Comparison of ENCODE assay signal across 9 cellular contexts in genomic region chr20:23049933-23050838, GRCh38. TPM values are rescaled to one million over a fixed set of nuclear protein-coding genes. Genes with fewer than 3 reads are reported as not detected.
A peak's percentile ranks its signal among the peaks of the same experiment; 100 is the strongest.
DNase-seq lines count a peak whose midpoint lies in the region; ATAC-seq and TF ChIP-seq lines count a peak whose summit lies in the region.
"Had no signal": no experiment of that assay in that cellular context is flagged by ENCODE, and none has a peak within 500 bp of the region (broad histone marks: within the 10 kb centered on the region; RNA-seq: fewer than 3 reads in every experiment).

No MANE protein-coding gene starts in this region.

- ATAC-seq in Panc1 (peak; percentile 46), HG03135 (IDR thresholded peaks at IDR 0.05; ENCODE audit: unreplicated experiment) (no peak), HG03097 (IDR thresholded peaks at IDR 0.05; ENCODE audit: low FRiP score, unreplicated experiment) (no peak)

- no TSS peak for BruUV-seq in Panc1 (replicated peaks; lab: Mats Ljungman, UMichigan)

- in situ Hi-C loops in Panc1 (cut with HindIII; ENCODE audit: low pct_unique_long_range_greater_than_20kb, low sequenced_read_pairs) = no loop called here

- DNase-seq in CD1c-positive myeloid dendritic cell (ENCODE audit: extremely low spot score) (peak; percentile 56), Panc1 (ENCODE audit: low read depth, low spot score) (no peak), fibroblast of villous mesenchyme (ENCODE audit: low read depth) (no peak), neuronal stem cell (ENCODE audit: low spot score) (peak; percentile 29), NCI-H82 (lab: John Stamatoyannopoulos, UW) (no peak), GM10266 (ENCODE audit: extremely low spot score) (no peak)
- DNase-seq: activated B cell treated with CpG ODN at 0.5 μM for 24 hours had no signal

- H2BK120ac ChIP-seq in neuronal stem cell (ENCODE audit: low read depth, low read length) = no peak overlapping the region

- H2BK12ac ChIP-seq in neuronal stem cell (ENCODE audit: low read length) = peak overlapping the region; percentile 58

- H4K8ac ChIP-seq in neuronal stem cell (ENCODE audit: low read depth, low read length) = no peak overlapping the region

- H3K36me3 ChIP-seq in Panc1 (ENCODE audit: control insufficient read depth, insufficient read depth, low read length) (no peaks in the 10 kb centered on the region), neuronal stem cell (replicated peaks in 1 of 2; ENCODE audit: control insufficient read depth in 2 of 2, insufficient read depth in 2 of 2, low read length in 2 of 2) (no peaks in the 10 kb centered on the region)

- H3K4me3 ChIP-seq in Panc1 (ENCODE audit: low read depth in 2 of 2, low read length in 2 of 2) = peak overlapping the region; percentile 28 to 56
- H3K4me3 ChIP-seq in fibroblast of villous mesenchyme (ENCODE audit: low read depth, low read length) = peak overlapping the region; percentile 54
- peak overlapping the region in 1 of 2 donors; percentile 76 for H3K4me3 ChIP-seq in neuronal stem cell (ENCODE audit: low read length in 2 of 2)

- H3K4me2 ChIP-seq in neuronal stem cell (ENCODE audit: insufficient read depth, low read length, poor library complexity, severe bottlenecking) = peak overlapping the region; percentile 98

- H2BK15ac ChIP-seq in neuronal stem cell (ENCODE audit: low read length) = no peak overlapping the region

- peak overlapping the region; percentile 65 for H2AK5ac ChIP-seq in neuronal stem cell (ENCODE audit: low read depth, low read length)

- H3K4ac ChIP-seq in neuronal stem cell (ENCODE audit: low read length) = no peak overlapping the region

- TF ChIP-seq CTCF in Panc1 (IDR thresholded peaks at IDR 0.05) = no peak
- no peak for TF ChIP-seq CTCF in fibroblast of villous mesenchyme (IDR thresholded peaks at IDR 0.05; ENCODE audit: insufficient read depth, low read depth, low read length)
- no peak for TF ChIP-seq CTCF in GM10266 (IDR thresholded peaks at IDR 0.05; ENCODE audit: control insufficient read depth, insufficient read depth, low read depth, missing control alignments)

- H3K14ac ChIP-seq in neuronal stem cell (ENCODE audit: low read length) = peak overlapping the region; percentile 40

- H3K4me1 ChIP-seq in Panc1 (ENCODE audit: control insufficient read depth, insufficient read depth, low read length) (peaks cover 8% of the 10 kb centered on the region), neuronal stem cell (ENCODE audit: control insufficient read depth in 2 of 2, insufficient read depth in 1 of 2, low read depth in 1 of 2, low read length in 2 of 2) (peaks cover 0 to 13% of the 10 kb centered on the region in 2 donors)

- peak overlapping the region; percentile 21 for H3K23ac ChIP-seq in neuronal stem cell (ENCODE audit: low read depth, low read length, poor library complexity)

- H3K27ac ChIP-seq in Panc1 (ENCODE audit: low read length) = no peak overlapping the region
- H3K27ac ChIP-seq in neuronal stem cell (replicated peaks; ENCODE audit: low read length) = no peak overlapping the region

- WGBS in neuronal stem cell (ENCODE audit: extremely low coverage in 2 of 2, insufficient read length in 2 of 2, insufficient replicate concordance in 1 of 2), 2 donors = no CpG with 5 or more reads among the region's 53 CpGs

- no peaks in the 10 kb centered on the region for H3K9me3 ChIP-seq in Panc1 (ENCODE audit: control insufficient read depth, insufficient read depth, low read depth, low read length)
- H3K9me3 ChIP-seq in neuronal stem cell (replicated peaks in 1 of 2; ENCODE audit: control insufficient read depth in 2 of 2, insufficient read depth in 1 of 2, low read depth in 1 of 2, low read length in 2 of 2) = peaks cover 0 to 7% of the 10 kb centered on the region in 2 donors

- no peak overlapping the region for H2BK5ac ChIP-seq in neuronal stem cell (ENCODE audit: low read length)

- H3K9ac ChIP-seq in neuronal stem cell (ENCODE audit: low read depth, low read length, poor library complexity) = peak overlapping the region; percentile 70

- POLR2A ChIA-PET in Panc1 (lab: Charles Lee) = no interaction called here

- CTCF ChIA-PET in Panc1 (lab: Charles Lee) = interaction anchor here (0.6 to 0.7 kb wide), 2 partner anchors 185 to 357 kb away, joined by 3 to 6 read pairs; no protein-coding TSS in a partner anchor

- no peaks in the 10 kb centered on the region for H3K79me1 ChIP-seq in neuronal stem cell (ENCODE audit: low read depth, low read length)

- H3K18ac ChIP-seq in neuronal stem cell (ENCODE audit: low read length) = no peak overlapping the region

- H3K27me3 ChIP-seq in Panc1 (ENCODE audit: control insufficient read depth, insufficient read depth, low read length) = peaks cover 17% of the 10 kb centered on the region
- H3K27me3 ChIP-seq in neuronal stem cell (ENCODE audit: control insufficient read depth in 3 of 3, insufficient read depth in 3 of 3, low read depth in 1 of 3, low read length in 3 of 3) = peaks cover 10 to 81% (median 42%) of the 10 kb centered on the region in 3 experiments

- H2AFZ ChIP-seq in neuronal stem cell (ENCODE audit: low read length) = peak overlapping the region; percentile 90

- intact Hi-C loops in Panc1 (cut with micrococcal nuclease; ENCODE audit: unreplicated experiment) = loop anchor here (10.0 kb wide), 2 partner anchors 105 to 285 kb away; no protein-coding TSS in a partner anchor

- no peak overlapping the region for H4K91ac ChIP-seq in neuronal stem cell (ENCODE audit: low read depth, low read length, poor library complexity)

RNA-seq across cellular contexts. Expression of gene THBD, which starts 0.7 kb away (rescaled TPM):
- total RNA-seq in Panc1 (2021; ENCODE audit: unreplicated experiment) (0.26 TPM), fibroblast of villous mesenchyme (under 0.01 and 0.32 TPM in 2 replicates)
- 0.11 TPM for polyA plus RNA-seq in Panc1 (2012; ENCODE audit: insufficient read length)
- 0.06 TPM for polyA plus RNA-seq in neuronal stem cell (2013, experiment 1 of 2)
- 0.10 TPM for polyA plus RNA-seq in neuronal stem cell (2013, experiment 2 of 2)
- total RNA-seq: activated B cell treated with CpG ODN at 0.5 μM for 24 hours had no signal

RNA-seq across cellular contexts. Expression of gene SSTR4, which starts 15.1 kb away (rescaled TPM):
- not detected for total RNA-seq in Panc1 (2021; ENCODE audit: unreplicated experiment)
- not detected for polyA plus RNA-seq in Panc1 (2012; ENCODE audit: insufficient read length)
- not detected in 2 replicates for total RNA-seq in fibroblast of villous mesenchyme
- not detected for polyA plus RNA-seq in neuronal stem cell (2013, experiment 1 of 2)
- polyA plus RNA-seq in neuronal stem cell (2013, experiment 2 of 2) = not detected
- total RNA-seq: activated B cell treated with CpG ODN at 0.5 μM for 24 hours had no signal

RNA-seq across cellular contexts. Expression of gene CD93, which starts 35.9 kb away (rescaled TPM):
- 0.10 TPM for total RNA-seq in Panc1 (2021; ENCODE audit: unreplicated experiment)
- not detected for polyA plus RNA-seq in Panc1 (2012; ENCODE audit: insufficient read length)
- total RNA-seq in fibroblast of villous mesenchyme = under 0.01 TPM in 2 replicates
- under 0.01 TPM for polyA plus RNA-seq in neuronal stem cell (2013, experiment 1 of 2)
- polyA plus RNA-seq in neuronal stem cell (2013, experiment 2 of 2) = 0.01 TPM
- total RNA-seq: activated B cell treated with CpG ODN at 0.5 μM for 24 hours had no signal

Comparison
In these comparisons a context has a peak if more than half of its experiments do, and no peak if none do; other contexts are left out.
1. DNase-seq: peak in CD1c-positive myeloid dendritic cell (single experiment) and neuronal stem cell (single experiment); none in Panc1 (single experiment), fibroblast of villous mesenchyme (single experiment), NCI-H82 (single experiment) and GM10266 (single experiment).